8 cellular contexts compared by ENCODE assay signal in genomic region chr11:72641900-72642814, GRCh38. TPM values are rescaled to one million over a fixed set of nuclear protein-coding genes. Genes with fewer than 3 reads are reported as not detected.
DNase-seq lines count a peak whose midpoint lies in the region; ATAC-seq and TF ChIP-seq lines count a peak whose summit lies in the region.

No MANE protein-coding gene starts in this region.

- peak; percentile 6 for DNase-seq in stimulated activated CD4-positive, alpha-beta T cell treated with anti-CD3 and anti-CD28 coated beads, Interleukin-12 subunit alpha, Interleukin-12 subunit beta, amount 100 ng/mL, for 4 hours
- DNase-seq in stimulated activated CD4-positive, alpha-beta T cell treated with anti-CD3 and anti-CD28 coated beads, Interleukin-2, amount 100 ng/mL, for 48 hours, result no peak
- DNase-seq in SW480 (ENCODE audit: low spot score), result peak; percentile 46
- peak in 1 of 2 experiments; percentile 45 for DNase-seq in mesothelial cell of epicardium (ENCODE audit: low spot score in 2 of 2, unreplicated experiment in 2 of 2)
- DNase-seq in upper lobe of left lung, result peak; percentile 30 to 91
- DNase-seq in OCI-M2 (lab: John Stamatoyannopoulos, UW; ENCODE audit: unreplicated experiment), result no peak

- no peaks in the 10 kb centered on the region for H3K9me3 Mint-ChIP-seq in mesothelial cell of epicardium

- H3K4me1 ChIP-seq in ectodermal cell (ENCODE audit: control insufficient read depth, insufficient read depth, low read length), result no peaks in the 10 kb centered on the region
- H3K4me1 ChIP-seq in upper lobe of left lung, result peaks cover 15 to 27% (median 19%) of the 10 kb centered on the region in 4 donors

- H3K27me3 ChIP-seq in ectodermal cell (ENCODE audit: control insufficient read depth, insufficient read depth, low read length, poor library complexity, severe bottlenecking), result peaks cover 54% of the 10 kb centered on the region
- H3K27me3 ChIP-seq in upper lobe of left lung, result peaks cover 0 to 24% (median 11%) of the 10 kb centered on the region in 4 donors

- peaks cover 4% of the 10 kb centered on the region for H3K4me1 Mint-ChIP-seq in mesothelial cell of epicardium

- TF ChIP-seq POLR2A in upper lobe of left lung (IDR thresholded peaks at IDR 0.05), result peak in 1 of 4 donors; percentile 51

- 6 to 7% methylated on average over 87 of the region's 87 CpGs for WGBS in ectodermal cell, 2 experiments
- WGBS in upper lobe of left lung, 2 donors, result 7 to 19% methylated on average over 13 to 48 of the region's 87 CpGs

- H3K27ac ChIP-seq in ectodermal cell (ENCODE audit: insufficient read depth, low read depth, low read length, poor library complexity, severe bottlenecking) (no peak overlapping the region), upper lobe of left lung (peak overlapping the region in 3 of 4 donors; percentile 46 to 71 (median 52))

- H3K4me3 ChIP-seq in ectodermal cell (ENCODE audit: insufficient read depth, low read depth, low read length) (peak overlapping the region; percentile 33), upper lobe of left lung (peak overlapping the region; percentile 43 to 61 (median 57))

- H3K9me3 ChIP-seq in ectodermal cell (ENCODE audit: control insufficient read depth, low read length) (no peaks in the 10 kb centered on the region), upper lobe of left lung (no peaks in the 10 kb centered on the region)

- H3K4me3 Mint-ChIP-seq in mesothelial cell of epicardium, result peak overlapping the region; percentile 56

- no peak for TF ChIP-seq EP300 in upper lobe of left lung (IDR thresholded peaks at IDR 0.05)

- H3K36me3 ChIP-seq in ectodermal cell (ENCODE audit: control insufficient read depth, insufficient read depth, low read length) (no peaks in the 10 kb centered on the region), upper lobe of left lung (no peaks in the 10 kb centered on the region)

- no peak overlapping the region for H3K27ac Mint-ChIP-seq in mesothelial cell of epicardium

- no peaks in the 10 kb centered on the region for H3K36me3 Mint-ChIP-seq in mesothelial cell of epicardium

- ATAC-seq in upper lobe of left lung (ENCODE audit: low FRiP score in 2 of 2), result peak in 1 of 2 donors; percentile 83
- ATAC-seq in HG02973 (IDR thresholded peaks at IDR 0.05; ENCODE audit: unreplicated experiment), result no peak

- TF ChIP-seq CTCF in mesothelial cell of epicardium (IDR thresholded peaks at IDR 0.05; ENCODE audit: unreplicated experiment), result no peak
- no peak for TF ChIP-seq CTCF in upper lobe of left lung (IDR thresholded peaks at IDR 0.05)

- H3K27me3 Mint-ChIP-seq in mesothelial cell of epicardium (ENCODE audit: low read depth), result peaks cover 27% of the 10 kb centered on the region

RNA-seq across cellular contexts. Expression of gene PDE2A, which starts 32.1 kb away (rescaled TPM):
- 23.5 TPM for polyA plus RNA-seq in ectodermal cell (2013, experiment 1 of 4)
- 31.7 TPM for polyA plus RNA-seq in ectodermal cell (2013, experiment 2 of 4)
- 17.9 TPM for polyA plus RNA-seq in ectodermal cell (2013, experiment 3 of 4)
- 15.1 TPM for polyA plus RNA-seq in ectodermal cell (2013, experiment 4 of 4)
- total RNA-seq in mesothelial cell of epicardium (0.63 to 1.4 TPM (median 1.1 TPM) in 3 replicates), upper lobe of left lung (10 to 100 TPM in 4 of 6 donors, 1 to 10 TPM in 2; 4.7 to 46.1 (median 16.7) TPM)

Comparison
In these comparisons a context has a peak if more than half of its experiments do, and no peak if none do; other contexts are left out.
1. DNase-seq: peak in stimulated activated CD4-positive, alpha-beta T cell treated with anti-CD3 and anti-CD28 coated beads, Interleukin-12 subunit alpha, Interleukin-12 subunit beta, amount 100 ng/mL, for 4 hours (single experiment), SW480 (single experiment) and upper lobe of left lung (2 of 2); none in stimulated activated CD4-positive, alpha-beta T cell treated with anti-CD3 and anti-CD28 coated beads, Interleukin-2, amount 100 ng/mL, for 48 hours (0 of 2) and OCI-M2 (single experiment).